21 cellular contexts compared by ENCODE assay signal in the genomic region with DNA sequence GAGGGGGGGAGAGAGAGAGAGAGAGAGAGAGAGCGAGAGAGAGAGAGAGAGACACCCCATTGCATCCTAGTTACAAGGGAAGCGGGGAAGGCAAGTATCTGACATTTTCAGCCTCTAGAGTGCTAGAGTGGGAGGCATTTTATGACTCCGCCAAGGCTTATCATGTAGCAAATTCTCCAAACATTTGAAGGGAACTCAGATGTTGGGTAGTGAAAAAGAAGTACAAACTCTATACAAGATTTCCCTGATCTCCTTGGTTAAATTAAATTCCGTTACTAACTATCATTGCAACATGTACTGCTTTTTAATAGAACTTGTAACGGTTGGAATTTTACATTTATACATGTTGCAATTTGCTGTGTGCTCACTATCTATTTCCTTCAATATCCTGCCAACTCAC.
"Had no signal": no experiment of that assay in that cellular context is flagged by ENCODE, and none has a peak within 500 bp of the region (broad histone marks: within the 10 kb centered on the region; RNA-seq: fewer than 3 reads in every experiment).

No MANE protein-coding gene starts in this region.

- DNase-seq: colonic mucosa; dermis blood vessel endothelial cell; erythroblast; heart left ventricle; left lung; lower lobe of right lung; naive B cell; nephron progenitor cell; ovary; right cardiac atrium; small intestine; stimulated activated CD4-positive, alpha-beta T cell treated with anti-CD3 and anti-CD28 coated beads, Interleukin-2, amount 100 ng/mL, for 48 hours; stimulated activated CD8-positive, alpha-beta memory T cell treated with anti-CD3 and anti-CD28 coated beads, Interleukin-4, amount 100 ng/mL, for 48 hours; stimulated activated naive CD8-positive, alpha-beta T cell treated with anti-CD3 and anti-CD28 coated beads, Interleukin-15, Interleukin-2, amounts not matched to agents 100 U/mL and 50 U/mL, for 24 hours; thyroid gland; upper lobe of right lung had no signal

- H3K36me3 Mint-ChIP-seq: memory B cell; naive B cell; stimulated activated effector memory CD8-positive, alpha-beta T cell treated with anti-CD3 and anti-CD28 coated beads, Interleukin-12 subunit alpha, Interleukin-12 subunit beta, amount 100 ng/mL, for 72 hours had no signal

- H3K9me3 ChIP-seq: colonic mucosa, left lung, lower lobe of right lung, ovary, suprapubic skin, thyroid gland, upper lobe of right lung, vagina had no signal

- H3K4me3 ChIP-seq: colonic mucosa, heart left ventricle, left lung, lower lobe of right lung, ovary, suprapubic skin, thyroid gland, upper lobe of right lung, vagina had no signal

- H3K27me3 ChIP-seq: colonic mucosa, heart left ventricle, left lung, ovary, suprapubic skin, thyroid gland, upper lobe of right lung, vagina had no signal

- H3K4me3 Mint-ChIP-seq: memory B cell; naive B cell; nephron progenitor cell; stimulated activated effector memory CD8-positive, alpha-beta T cell treated with anti-CD3 and anti-CD28 coated beads, Interleukin-12 subunit alpha, Interleukin-12 subunit beta, amount 100 ng/mL, for 72 hours had no signal

- ATAC-seq: heart left ventricle; left lung; lower lobe of right lung; right cardiac atrium; stimulated activated effector memory CD8-positive, alpha-beta T cell treated with anti-CD3 and anti-CD28 coated beads, Interleukin-12 subunit alpha, Interleukin-12 subunit beta, amount 100 ng/mL, for 72 hours; stimulated activated naive CD8-positive, alpha-beta T cell treated with anti-CD3 and anti-CD28 coated beads, Interleukin-15, Interleukin-2, amounts not matched to agents 100 U/mL and 50 U/mL, for 24 hours; upper lobe of right lung had no signal

- H3K27ac ChIP-seq: colonic mucosa, heart left ventricle, left lung, lower lobe of right lung, ovary, suprapubic skin, thyroid gland, upper lobe of right lung, vagina had no signal

- H3K27ac Mint-ChIP-seq: memory B cell; naive B cell; nephron progenitor cell; progenitor cell of endocrine pancreas; stimulated activated effector memory CD8-positive, alpha-beta T cell treated with anti-CD3 and anti-CD28 coated beads, Interleukin-12 subunit alpha, Interleukin-12 subunit beta, amount 100 ng/mL, for 72 hours had no signal

- H3K27me3 Mint-ChIP-seq: memory B cell, progenitor cell of endocrine pancreas had no signal

- H3K36me3 ChIP-seq: colonic mucosa, heart left ventricle, left lung, lower lobe of right lung, ovary, suprapubic skin, thyroid gland, upper lobe of right lung, vagina had no signal

- H3K4me1 ChIP-seq: colonic mucosa, heart left ventricle, left lung, lower lobe of right lung, thyroid gland, upper lobe of right lung had no signal

- H3K9me3 Mint-ChIP-seq: memory B cell; nephron progenitor cell; stimulated activated effector memory CD8-positive, alpha-beta T cell treated with anti-CD3 and anti-CD28 coated beads, Interleukin-12 subunit alpha, Interleukin-12 subunit beta, amount 100 ng/mL, for 72 hours had no signal
